Comparison of ENCODE assay signal across 28 cellular contexts in genomic region chr2:202773576-202773975, GRCh38.
"Had no signal": no experiment of that assay in that cellular context is flagged by ENCODE, and none has a peak within 500 bp of the region (broad histone marks: within the 10 kb centered on the region; RNA-seq: fewer than 3 reads in every experiment).

No MANE protein-coding gene starts in this region.

- H3K9me3 ChIP-seq: ascending aorta, esophagus squamous epithelium, right atrium auricular region, thoracic aorta, uterus had no signal

- H3K9me3 Mint-ChIP-seq: activated naive CD4-positive, alpha-beta T cell treated with anti-CD3 and anti-CD28 coated beads for 36 hours; activated naive CD8-positive, alpha-beta T cell treated with anti-CD3 and anti-CD28 coated beads for 36 hours; activated T-helper 1 cell treated with anti-CD3 and anti-CD28 coated beads, Interleukin-12 subunit alpha, Interleukin-12 subunit beta, Interleukin-2, Interleukin-4 antibody, amounts not matched to agents 30 ng/mL and 10 ng/mL and 1 ng/mL, durations not matched to agents 14 hours and 24 hours and 36 hours; dendritic cell treated with granulocyte-macrophage colony-stimulating factor and Interleukin-4, amounts not matched to agents 40 ng/mL and 50 ng/mL, for 4 days; naive thymus-derived CD4-positive, alpha-beta T cell; neural progenitor cell; stimulated activated effector memory CD8-positive, alpha-beta T cell treated with anti-CD3 and anti-CD28 coated beads, Interleukin-12 subunit alpha, Interleukin-12 subunit beta, amount 100 ng/mL, for 72 hours; stimulated activated naive CD8-positive, alpha-beta T cell treated with anti-CD3 and anti-CD28 coated beads, Interleukin-15, Interleukin-2, amounts not matched to agents 100 ng/mL and 50 ng/mL, for 24 hours; type B pancreatic cell had no signal

- H3K4me3 ChIP-seq: ascending aorta, esophagus squamous epithelium, neural progenitor cell, right atrium auricular region, thoracic aorta, uterus had no signal

- H3K27me3 ChIP-seq: ascending aorta, brain microvascular endothelial cell, esophagus squamous epithelium, neural progenitor cell, right atrium auricular region, uterus had no signal

- H3K27ac Mint-ChIP-seq: activated naive CD4-positive, alpha-beta T cell treated with anti-CD3 and anti-CD28 coated beads for 36 hours; activated T-helper 1 cell treated with anti-CD3 and anti-CD28 coated beads, Interleukin-12 subunit alpha, Interleukin-12 subunit beta, Interleukin-2, Interleukin-4 antibody, amounts not matched to agents 30 ng/mL and 10 ng/mL and 1 ng/mL, durations not matched to agents 14 hours and 24 hours and 36 hours; dendritic cell treated with granulocyte-macrophage colony-stimulating factor and Interleukin-4, amounts not matched to agents 40 ng/mL and 50 ng/mL, for 4 days; neural progenitor cell; stimulated activated effector memory CD8-positive, alpha-beta T cell treated with anti-CD3 and anti-CD28 coated beads, Interleukin-12 subunit alpha, Interleukin-12 subunit beta, amount 100 ng/mL, for 72 hours; stimulated activated naive CD8-positive, alpha-beta T cell treated with anti-CD3 and anti-CD28 coated beads, Interleukin-15, Interleukin-2, amounts not matched to agents 100 ng/mL and 50 ng/mL, for 24 hours; type B pancreatic cell had no signal

- H3K4me3 Mint-ChIP-seq: activated naive CD4-positive, alpha-beta T cell treated with anti-CD3 and anti-CD28 coated beads for 36 hours; activated naive CD8-positive, alpha-beta T cell treated with anti-CD3 and anti-CD28 coated beads for 36 hours; activated T-helper 1 cell treated with anti-CD3 and anti-CD28 coated beads, Interleukin-12 subunit alpha, Interleukin-12 subunit beta, Interleukin-2, Interleukin-4 antibody, amounts not matched to agents 30 ng/mL and 10 ng/mL and 1 ng/mL, durations not matched to agents 14 hours and 24 hours and 36 hours; dendritic cell treated with granulocyte-macrophage colony-stimulating factor and Interleukin-4, amounts not matched to agents 40 ng/mL and 50 ng/mL, for 4 days; neural progenitor cell; stimulated activated effector memory CD8-positive, alpha-beta T cell treated with anti-CD3 and anti-CD28 coated beads, Interleukin-12 subunit alpha, Interleukin-12 subunit beta, amount 100 ng/mL, for 72 hours; stimulated activated naive CD8-positive, alpha-beta T cell treated with anti-CD3 and anti-CD28 coated beads, Interleukin-15, Interleukin-2, amounts not matched to agents 100 ng/mL and 50 ng/mL, for 24 hours; type B pancreatic cell had no signal

- H3K27ac ChIP-seq: ascending aorta, brain microvascular endothelial cell, epithelial cell of prostate, esophagus squamous epithelium, neural progenitor cell, right atrium auricular region, thoracic aorta, uterus had no signal

- H3K4me1 ChIP-seq: ascending aorta, esophagus squamous epithelium, neural progenitor cell, right atrium auricular region, uterus had no signal

- DNase-seq: activated CD4-positive, alpha-beta T cell treated with anti-CD3 and anti-CD28 coated beads for 4 hours; activated CD4-positive, alpha-beta T cell treated with anti-CD3 and anti-CD28 coated beads, Interleukin-2, amount 50 U/mL, for 48 hours; activated CD8-positive, alpha-beta memory T cell treated with anti-CD3 and anti-CD28 coated beads, Interleukin-2, amount 50 U/mL, for 4 hours; activated effector memory CD4-positive, alpha-beta T cell treated with anti-CD3 and anti-CD28 coated beads, Interleukin-2, amount 50 U/mL, for 16 hours; activated naive CD4-positive, alpha-beta T cell treated with anti-CD3 and anti-CD28 coated beads for 36 hours; activated naive CD8-positive, alpha-beta T cell treated with anti-CD3 and anti-CD28 coated beads for 36 hours; activated T-cell treated with anti-CD3 and anti-CD28 coated beads, Interleukin-2, amount 50 U/mL, for 1 hour; brain microvascular endothelial cell; central memory CD4-positive, alpha-beta T cell; effector CD4-positive, alpha-beta T cell; esophagus squamous epithelium; islet precursor cell; left ventricle myocardium superior; naive thymus-derived CD4-positive, alpha-beta T cell; occipital lobe; stimulated activated CD4-positive, alpha-beta T cell treated with anti-CD3 and anti-CD28 coated beads, Interleukin-12 subunit alpha, Interleukin-12 subunit beta, amount 100 ng/mL, for 4 hours; stimulated activated CD4-positive, alpha-beta T cell treated with anti-CD3 and anti-CD28 coated beads, Interleukin-4, amount 100 ng/mL, for 24 hours; uterus had no signal

- H3K4me1 Mint-ChIP-seq: neural progenitor cell; stimulated activated effector memory CD8-positive, alpha-beta T cell treated with anti-CD3 and anti-CD28 coated beads, Interleukin-12 subunit alpha, Interleukin-12 subunit beta, amount 100 ng/mL, for 72 hours had no signal

- H3K36me3 ChIP-seq: brain microvascular endothelial cell, thoracic aorta, uterus had no signal

- H3K27me3 Mint-ChIP-seq: activated naive CD8-positive, alpha-beta T cell treated with anti-CD3 and anti-CD28 coated beads for 36 hours; dendritic cell treated with granulocyte-macrophage colony-stimulating factor and Interleukin-4, amounts not matched to agents 40 ng/mL and 50 ng/mL, for 4 days; naive thymus-derived CD4-positive, alpha-beta T cell; stimulated activated naive CD8-positive, alpha-beta T cell treated with anti-CD3 and anti-CD28 coated beads, Interleukin-15, Interleukin-2, amounts not matched to agents 100 ng/mL and 50 ng/mL, for 24 hours; type B pancreatic cell had no signal
